15 cellular contexts compared by ENCODE assay signal in genomic region chr4:17447056-17447455, GRCh38.
DNase-seq lines count a peak whose midpoint lies in the region; ATAC-seq and TF ChIP-seq lines count a peak whose summit lies in the region.
"Had no signal": no experiment of that assay in that cellular context is flagged by ENCODE, and none has a peak within 500 bp of the region (broad histone marks: within the 10 kb centered on the region; RNA-seq: fewer than 3 reads in every experiment).

No MANE protein-coding gene starts in this region.

- H3K36me3 ChIP-seq in GM23248 (ENCODE audit: low read depth) (no peaks in the 10 kb centered on the region), SK-N-MC (ENCODE audit: insufficient read depth, low read length) (no peaks in the 10 kb centered on the region)
- H3K36me3 ChIP-seq: HAP-1, Peyer's patch had no signal

- H3K9me3 ChIP-seq in GM23248 (ENCODE audit: low read depth) = no peaks in the 10 kb centered on the region
- H3K9me3 ChIP-seq in SK-N-MC (ENCODE audit: low read depth, low read length) = no peaks in the 10 kb centered on the region
- H3K9me3 ChIP-seq: A549, HAP-1, Peyer's patch had no signal

- H3K4me1 ChIP-seq in GM23248 (ENCODE audit: insufficient read depth) (peaks cover 13% of the 10 kb centered on the region), foreskin keratinocyte (no peaks in the 10 kb centered on the region)
- H3K4me1 ChIP-seq: A549, Peyer's patch had no signal

- H4K20me1 ChIP-seq in GM23248 (ENCODE audit: insufficient read depth) = no peaks in the 10 kb centered on the region

- WGBS in GM23248 (ENCODE audit: low coverage in 1 of 2, low lambda C conversion rate in 2 of 2, missing lambda C conversion rate in 2 of 2), 2 experiments = 44 to 45% methylated on average over 5 of the region's 5 CpGs

- H3K27me3 ChIP-seq in GM23248 (replicated peaks; ENCODE audit: insufficient read depth) (no peaks in the 10 kb centered on the region), foreskin keratinocyte (no peaks in the 10 kb centered on the region)
- H3K27me3 ChIP-seq: Peyer's patch had no signal

- DNase-seq in GM23248 (peak; percentile 50), SK-N-MC (ENCODE audit: low read depth, low spot score) (no peak), cardiac fibroblast (ENCODE audit: low read depth in 2 of 2) (peak; percentile 7 to 57), foreskin keratinocyte (peak; percentile 35 to 70), HPDE6-E6E7 (ENCODE audit: extremely low spot score) (no peak)
- DNase-seq in activated effector memory CD4-positive, alpha-beta T cell treated with Interleukin-2 at 50 U/mL for 16 hours = no peak
- DNase-seq in activated CD4-positive, alpha-beta T cell treated with anti-CD3 and anti-CD28 coated beads for 1 hour = no peak
- no peak for DNase-seq in stimulated activated CD4-positive, alpha-beta T cell treated with anti-CD3 and anti-CD28 coated beads, Interleukin-2, amount 100 ng/mL, for 48 hours
- DNase-seq: NCI-H510A, SIG-M5 had no signal

- no peaks in the 10 kb centered on the region for H3K9me2 ChIP-seq in GM23248 (ENCODE audit: insufficient read depth)

- H3K27ac ChIP-seq in GM23248 = no peak overlapping the region
- peak overlapping the region; percentile 62; the same call in 1 of the 2 replicates for H3K27ac ChIP-seq in SK-N-MC
- H3K27ac ChIP-seq in foreskin keratinocyte = no peak overlapping the region
- H3K27ac ChIP-seq: A549, KMS-11, Peyer's patch had no signal

- H3K4me3 ChIP-seq in GM23248 (no peak overlapping the region), SK-N-MC (no peak overlapping the region), cardiac fibroblast (replicated peaks in 1 of 2; ENCODE audit: low read depth in 2 of 2, low read length in 2 of 2) (no peak overlapping the region)
- H3K4me3 ChIP-seq: A549, GM12878, HAP-1, Peyer's patch had no signal

- in situ Hi-C loops in GM23248 (cut with MboI) = no loop called here

- TF ChIP-seq CTCF in cardiac fibroblast (IDR thresholded peaks at IDR 0.05; ENCODE audit: low read depth, low read length) (no peak), foreskin keratinocyte (conservative IDR thresholded peaks at IDR 0.05) (no peak)

- H3F3A ChIP-seq in GM23248 (ENCODE audit: insufficient read depth) = peaks cover 28% of the 10 kb centered on the region; the same call in 1 of the 2 replicates

- H3K79me2 ChIP-seq in GM23248 (ENCODE audit: insufficient read depth) = no peaks in the 10 kb centered on the region

- ATAC-seq in foreskin keratinocyte = no peak

- H3K4me2 ChIP-seq in GM23248 (ENCODE audit: unreplicated experiment) = no peak overlapping the region
- H3K4me2 ChIP-seq: A549, KMS-11 had no signal

- H3K9ac ChIP-seq in GM23248 (no peak overlapping the region), SK-N-MC (ENCODE audit: insufficient read length) (no peak overlapping the region)
- H3K9ac ChIP-seq: KMS-11 had no signal

- no peak overlapping the region for H2AFZ ChIP-seq in GM23248

Comparison
In these comparisons a context has a peak if more than half of its experiments do, and no peak if none do; other contexts are left out.
1. DNase-seq: peak in GM23248 (single experiment), cardiac fibroblast (2 of 2) and foreskin keratinocyte (2 of 2); none in SK-N-MC (single experiment), activated effector memory CD4-positive, alpha-beta T cell treated with Interleukin-2 at 50 U/mL for 16 hours (single experiment), activated CD4-positive, alpha-beta T cell treated with anti-CD3 and anti-CD28 coated beads for 1 hour (single experiment), stimulated activated CD4-positive, alpha-beta T cell treated with anti-CD3 and anti-CD28 coated beads, Interleukin-2, amount 100 ng/mL, for 48 hours (0 of 2) and HPDE6-E6E7 (single experiment).